24 cellular contexts compared by ENCODE assay signal in genomic region chr9:28699632-28700031, GRCh38.
DNase-seq lines count a peak whose midpoint lies in the region; ATAC-seq and TF ChIP-seq lines count a peak whose summit lies in the region.
"Had no signal": no experiment of that assay in that cellular context is flagged by ENCODE, and none has a peak within 500 bp of the region (broad histone marks: within the 10 kb centered on the region; RNA-seq: fewer than 3 reads in every experiment).

No MANE protein-coding gene starts in this region.

- CTCF ChIA-PET in A673 (lab: Charles Lee) = no interaction called here

- H3K4me1 ChIP-seq in A673 (ENCODE audit: insufficient read depth, low read length, poor library complexity, severe bottlenecking) (peaks cover 8% of the 10 kb centered on the region), BE2C (0 out of 2 replicates have a peak, but pooled peaks cover 7% of the 10 kb centered on the region)
- H3K4me1 ChIP-seq: BLaER1 had no signal

- H3K27me3 Mint-ChIP-seq in stimulated activated naive CD8-positive, alpha-beta T cell treated with anti-CD3 and anti-CD28 coated beads, Interleukin-15, amount 100 ng/mL, for 72 hours = no peaks in the 10 kb centered on the region
- H3K27me3 Mint-ChIP-seq: B cell; CD4-positive, alpha-beta memory T cell; CD4-positive, CD25-positive, alpha-beta regulatory T cell; CD8-positive, alpha-beta memory T cell had no signal

- POLR2A ChIA-PET in A673 (lab: Charles Lee; ENCODE audit: low non-redundant PET) = no interaction called here

- intact Hi-C loops in A673 (cut with micrococcal nuclease; ENCODE audit: unreplicated experiment) = no loop called here

- no peaks in the 10 kb centered on the region for H3K27me3 ChIP-seq in A673 (replicated peaks; ENCODE audit: insufficient read depth, low read depth, low read length, poor library complexity)
- no peaks in the 10 kb centered on the region for H3K27me3 ChIP-seq in BE2C
- H3K27me3 ChIP-seq: BLaER1 had no signal

- no peak overlapping the region for H3K27ac Mint-ChIP-seq in stimulated activated naive CD8-positive, alpha-beta T cell treated with anti-CD3 and anti-CD28 coated beads, Interleukin-15, amount 100 ng/mL, for 72 hours
- H3K27ac Mint-ChIP-seq: B cell; CD14-positive monocyte; CD4-positive, alpha-beta memory T cell; CD4-positive, CD25-positive, alpha-beta regulatory T cell; CD8-positive, alpha-beta memory T cell had no signal

- no peak overlapping the region for H3K4me3 Mint-ChIP-seq in stimulated activated naive CD8-positive, alpha-beta T cell treated with anti-CD3 and anti-CD28 coated beads, Interleukin-15, amount 100 ng/mL, for 72 hours
- H3K4me3 Mint-ChIP-seq: B cell; CD14-positive monocyte; CD4-positive, alpha-beta memory T cell; CD4-positive, CD25-positive, alpha-beta regulatory T cell; CD8-positive, alpha-beta memory T cell had no signal

- BruUV-seq in A673 (replicated peaks; lab: Mats Ljungman, UMichigan) = no TSS peak

- peak overlapping the region; percentile 2 for H3K27ac ChIP-seq in A673 (ENCODE audit: low read depth, low read length, poor library complexity, severe bottlenecking)
- H3K27ac ChIP-seq: BLaER1 had no signal

- peaks cover 0 to 7% of the 10 kb centered on the region in 2 donors for H3K9me3 Mint-ChIP-seq in stimulated activated naive CD8-positive, alpha-beta T cell treated with anti-CD3 and anti-CD28 coated beads, Interleukin-15, amount 100 ng/mL, for 72 hours

- no peak for TF ChIP-seq CTCF in A673 (conservative IDR thresholded peaks at IDR 0.05; ENCODE audit: low read depth, low read length)
- no peak for TF ChIP-seq CTCF in BE2C (IDR thresholded peaks at IDR 0.05; ENCODE audit: low read depth, low read length)

- no peaks in the 10 kb centered on the region for H3K4me1 Mint-ChIP-seq in stimulated activated naive CD8-positive, alpha-beta T cell treated with anti-CD3 and anti-CD28 coated beads, Interleukin-15, amount 100 ng/mL, for 72 hours
- H3K4me1 Mint-ChIP-seq: B cell; CD14-positive monocyte; CD4-positive, alpha-beta memory T cell; CD4-positive, CD25-positive, alpha-beta regulatory T cell; CD8-positive, alpha-beta memory T cell had no signal

- DNase-seq in A673 (ENCODE audit: low spot score) (peak; percentile 25), BE2C (peak; percentile 25), SK-N-DZ (ENCODE audit: low spot score) (peak; percentile 49), NCI-H2171 (lab: John Stamatoyannopoulos, UW) (no peak), NCI-H1092 (lab: John Stamatoyannopoulos, UW) (no peak)
- no peak for DNase-seq in stimulated activated naive CD8-positive, alpha-beta T cell treated with anti-CD3 and anti-CD28 coated beads, Interleukin-15, amount 100 ng/mL, for 72 hours
- DNase-seq: 8988T; AML-193; C1 segment of cervical spinal cord; CD4-positive, alpha-beta memory T cell; CD4-positive, CD25-positive, alpha-beta regulatory T cell; CD8-positive, alpha-beta memory T cell; COR-L47; DMS 273 treated with DMSO at 0.1 percent for 48 hours; DMS153; DMS53; DMS79; DND-41; EL; GDM1 had no signal

- H3K4me3 ChIP-seq in A673 (ENCODE audit: low read depth, low read length, poor library complexity, severe bottlenecking) (no peak overlapping the region), BE2C (ENCODE audit: low read depth, low read length) (no peak overlapping the region)
- H3K4me3 ChIP-seq: BLaER1, GM12878 had no signal

- ATAC-seq in stimulated activated naive CD8-positive, alpha-beta T cell treated with anti-CD3 and anti-CD28 coated beads, Interleukin-15, amount 100 ng/mL, for 72 hours = no peak
- ATAC-seq: GM12878 had no signal

- H3K36me3 ChIP-seq in A673 (ENCODE audit: insufficient read depth, low read length, poor library complexity, severe bottlenecking) (no peaks in the 10 kb centered on the region), BE2C (no peaks in the 10 kb centered on the region)
- H3K36me3 ChIP-seq: BLaER1 had no signal

- H3K9me3 ChIP-seq in A673 (ENCODE audit: low read depth, low read length, poor library complexity, severe bottlenecking) = peaks cover 22% of the 10 kb centered on the region
- H3K9me3 ChIP-seq in BE2C = no peaks in the 10 kb centered on the region; the same call in 1 of the 2 replicates

Comparison
In these comparisons a context has a peak if more than half of its experiments do, and no peak if none do; other contexts are left out.
1. DNase-seq: peak in A673 (single experiment), BE2C (single experiment) and SK-N-DZ (single experiment); none in NCI-H2171 (single experiment), stimulated activated naive CD8-positive, alpha-beta T cell treated with anti-CD3 and anti-CD28 coated beads, Interleukin-15, amount 100 ng/mL, for 72 hours (0 of 2) and NCI-H1092 (single experiment).